7 cellular contexts compared by ENCODE assay signal in the genomic region with DNA sequence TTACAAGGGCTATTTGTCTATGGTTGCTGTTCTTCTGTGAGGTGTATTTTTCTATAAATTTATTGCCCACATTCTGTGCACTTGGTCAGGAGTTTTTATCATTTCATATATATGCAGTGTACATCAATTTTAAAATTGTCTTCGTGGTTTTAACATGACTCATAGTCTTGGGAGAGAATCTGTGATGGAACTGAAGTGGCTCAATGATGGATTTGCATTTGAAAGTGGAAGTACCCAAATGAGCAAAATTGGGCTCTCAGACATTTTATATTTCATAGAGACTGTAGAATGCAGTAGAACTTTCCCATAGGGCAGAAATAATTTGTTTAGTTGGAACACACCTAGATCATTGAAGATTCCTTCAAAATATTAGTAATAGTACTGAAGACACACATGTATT. TPM values are rescaled to one million over a fixed set of nuclear protein-coding genes. Genes with fewer than 3 reads are reported as not detected.
DNase-seq lines count a peak whose midpoint lies in the region; ATAC-seq and TF ChIP-seq lines count a peak whose summit lies in the region.

No MANE protein-coding gene starts in this region.

- H4K20me1 ChIP-seq in smooth muscle cell (ENCODE audit: low read depth) = peaks cover 11% of the 10 kb centered on the region

- H2AFZ ChIP-seq in smooth muscle cell (ENCODE audit: low read depth) = no peak overlapping the region

- ATAC-seq in GM18909 (IDR thresholded peaks at IDR 0.05; ENCODE audit: poor library complexity, unreplicated experiment) = peak; percentile 38
- peak; percentile 24 for ATAC-seq in HG03025 (IDR thresholded peaks at IDR 0.05; ENCODE audit: low FRiP score, unreplicated experiment)
- ATAC-seq in RWPE2 (ENCODE audit: low read depth) = peak; percentile 30; the same call in 2 of the 3 replicates
- peak; percentile 20 for ATAC-seq in memory B cell (ENCODE audit: low read depth)
- no peak for ATAC-seq in effector memory CD8-positive, alpha-beta T cell (replicated peaks)

- H3K36me3 Mint-ChIP-seq in memory B cell = peaks cover 9% of the 10 kb centered on the region
- peaks cover 13% of the 10 kb centered on the region for H3K36me3 Mint-ChIP-seq in effector memory CD8-positive, alpha-beta T cell (ENCODE audit: insufficient read depth)

- intact Hi-C loops in head of caudate nucleus (cut with DNase I) = no loop called here

- H3K36me3 ChIP-seq in RWPE2 (ENCODE audit: low read depth) (peaks cover 38% of the 10 kb centered on the region), smooth muscle cell (ENCODE audit: low read depth) (peaks cover 8% of the 10 kb centered on the region)

- TF ChIP-seq CTCF in RWPE2 (IDR thresholded peaks at IDR 0.05; ENCODE audit: poor library complexity, severe bottlenecking) (no peak), smooth muscle cell (IDR thresholded peaks at IDR 0.05; ENCODE audit: borderline replicate concordance, insufficient read depth, poor library complexity, severe bottlenecking) (no peak)

- peaks cover 19% of the 10 kb centered on the region for H3K4me1 Mint-ChIP-seq in memory B cell
- peaks cover 18 to 20% of the 10 kb centered on the region in 2 donors for H3K4me1 Mint-ChIP-seq in effector memory CD8-positive, alpha-beta T cell (ENCODE audit: low read depth in 2 of 2)

- no peak for DNase-seq in RWPE2 (ENCODE audit: low spot score)
- DNase-seq in memory B cell (ENCODE audit: low spot score in 2 of 2) = no peak
- DNase-seq in effector memory CD8-positive, alpha-beta T cell = no peak
- DNase-seq in head of caudate nucleus = no peak
- DNase-seq in smooth muscle cell (lab: John Stamatoyannopoulos, UW; ENCODE audit: unreplicated experiment) = no peak

- H3K27ac ChIP-seq in RWPE2 (ENCODE audit: poor library complexity, severe bottlenecking) (peak overlapping the region; percentile 64), smooth muscle cell (ENCODE audit: low read depth) (no peak overlapping the region)

- H3K4me1 ChIP-seq in RWPE2 (ENCODE audit: insufficient read depth, poor library complexity, severe bottlenecking) (peaks cover 24% of the 10 kb centered on the region), smooth muscle cell (ENCODE audit: low read depth) (peaks cover 12% of the 10 kb centered on the region)

- H3F3A ChIP-seq in smooth muscle cell (ENCODE audit: low read depth) = peaks cover 4% of the 10 kb centered on the region

- no peaks in the 10 kb centered on the region for H3K27me3 ChIP-seq in RWPE2 (ENCODE audit: insufficient read depth, poor library complexity, severe bottlenecking)
- H3K27me3 ChIP-seq in smooth muscle cell (ENCODE audit: low read depth) = no peaks in the 10 kb centered on the region

- H3K9me3 ChIP-seq in RWPE2 (ENCODE audit: severe bottlenecking) = no peaks in the 10 kb centered on the region
- H3K9me3 ChIP-seq in smooth muscle cell (replicated peaks; ENCODE audit: low read depth) = no peaks in the 10 kb centered on the region

- peak overlapping the region; percentile 25 for H3K4me3 Mint-ChIP-seq in memory B cell
- peak overlapping the region in 1 of 2 donors; percentile 20 for H3K4me3 Mint-ChIP-seq in effector memory CD8-positive, alpha-beta T cell

- no peaks in the 10 kb centered on the region for H3K9me3 Mint-ChIP-seq in memory B cell
- no peaks in the 10 kb centered on the region for H3K9me3 Mint-ChIP-seq in effector memory CD8-positive, alpha-beta T cell

- H3K4me3 ChIP-seq in RWPE2 (ENCODE audit: severe bottlenecking) (no peak overlapping the region), smooth muscle cell (no peak overlapping the region)

- peaks cover 28% of the 10 kb centered on the region for H3K79me2 ChIP-seq in smooth muscle cell (ENCODE audit: low read depth)

- H3K27me3 Mint-ChIP-seq in memory B cell = no peaks in the 10 kb centered on the region
- H3K27me3 Mint-ChIP-seq in effector memory CD8-positive, alpha-beta T cell = no peaks in the 10 kb centered on the region

- 79% methylated on average over 1 of the region's 1 CpG for WGBS in smooth muscle cell (ENCODE audit: low lambda C conversion rate)

- H3K27ac Mint-ChIP-seq in memory B cell = peak overlapping the region; percentile 83
- no peak overlapping the region for H3K27ac Mint-ChIP-seq in effector memory CD8-positive, alpha-beta T cell

- no peak overlapping the region for H3K9ac ChIP-seq in smooth muscle cell (ENCODE audit: low read depth)

- no peak overlapping the region for H3K4me2 ChIP-seq in smooth muscle cell

RNA-seq across cellular contexts. Expression of gene SCFD1, which starts 1.9 kb away (rescaled TPM):
- 102 and 138 TPM in 2 replicates for total RNA-seq in smooth muscle cell
- polyA plus RNA-seq in smooth muscle cell = 88.3 and 97.2 TPM in 2 replicates
